1 cellular context compared by ENCODE assay signal in genomic region chr19:52028027-52028779, GRCh38.
TF ChIP-seq lines count a peak whose summit lies in the region.

Gene ZNF614 (minus strand): TSS chr19:52028379. CDS start chr19:52025745, 2,634 bp downstream.

TF ChIP-seq in HepG2, 621 proteins besides CTCF, POLR2A, EP300 and RAD21 (continued from another document and continues in another):
- TF ChIP-seq HNF1A (IDR thresholded peaks at IDR 0.05; ENCODE audit: low read depth) (no peak), HNF1A (CRISPR knock-in tag; IDR thresholded peaks at IDR 0.05; ENCODE audit: borderline replicate concordance) (peak; percentile 77; the same call in 1 of the 2 replicates), SMYD3 (CRISPR knock-in tag; IDR thresholded peaks at IDR 0.05) (peak; percentile 92), KAT7 (CRISPR knock-in tag; IDR thresholded peaks at IDR 0.05; ENCODE audit: borderline replicate concordance) (peak; percentile 74; the same call in 1 of the 2 replicates), ZBTB39 (CRISPR knock-in tag; IDR thresholded peaks at IDR 0.05) (no peak), ZNF318 (CRISPR knock-in tag; IDR thresholded peaks at IDR 0.05) (0 out of 2 replicates have a peak, but pooled peaks have one; percentile 27), TCF7 (IDR thresholded peaks at IDR 0.05; ENCODE audit: low read depth) (no peak), ZNF724P (CRISPR knock-in tag; IDR thresholded peaks at IDR 0.05; ENCODE audit: borderline replicate concordance) (no peak; the same call in 1 of the 2 replicates), ZNF768 (CRISPR knock-in tag; IDR thresholded peaks at IDR 0.05) (peak; percentile 65), TBL1XR1 (IDR thresholded peaks at IDR 0.05; ENCODE audit: borderline replicate concordance, low read length, partially characterized antibody) (peak; percentile 11), ZNF558 (CRISPR knock-in tag; IDR thresholded peaks at IDR 0.05; ENCODE audit: borderline replicate concordance) (no peak), RXRB (CRISPR knock-in tag; IDR thresholded peaks at IDR 0.05; ENCODE audit: borderline replicate concordance) (peak; percentile 42; the same call in 1 of the 2 replicates), RNF219 (CRISPR knock-in tag; IDR thresholded peaks at IDR 0.05) (no peak), ZFY (CRISPR knock-in tag; IDR thresholded peaks at IDR 0.05) (peak; percentile 92), ZBTB21 (CRISPR knock-in tag; IDR thresholded peaks at IDR 0.05) (no peak), HMGXB3 (CRISPR knock-in tag; IDR thresholded peaks at IDR 0.05; ENCODE audit: borderline replicate concordance) (no peak; the same call in 1 of the 2 replicates), ZNF33A (CRISPR knock-in tag; IDR thresholded peaks at IDR 0.05; ENCODE audit: borderline replicate concordance) (no peak), SRSF9 (IDR thresholded peaks at IDR 0.05; ENCODE audit: borderline replicate concordance, insufficient read depth, low read depth, low read length, poor library complexity, severe bottlenecking) (no peak), NFIB (CRISPR knock-in tag; IDR thresholded peaks at IDR 0.05; ENCODE audit: borderline replicate concordance) (no peak), MLXIP (CRISPR knock-in tag; IDR thresholded peaks at IDR 0.05; ENCODE audit: borderline replicate concordance) (no peak), ERF (CRISPR knock-in tag; IDR thresholded peaks at IDR 0.05) (peak; percentile 83), ARID3A (IDR thresholded peaks at IDR 0.05; ENCODE audit: low read depth, low read length) (no peak), SNAPC2 (CRISPR knock-in tag; IDR thresholded peaks at IDR 0.05) (peak; percentile 79; the same call in 1 of the 2 replicates)
